In the genomic region with DNA sequence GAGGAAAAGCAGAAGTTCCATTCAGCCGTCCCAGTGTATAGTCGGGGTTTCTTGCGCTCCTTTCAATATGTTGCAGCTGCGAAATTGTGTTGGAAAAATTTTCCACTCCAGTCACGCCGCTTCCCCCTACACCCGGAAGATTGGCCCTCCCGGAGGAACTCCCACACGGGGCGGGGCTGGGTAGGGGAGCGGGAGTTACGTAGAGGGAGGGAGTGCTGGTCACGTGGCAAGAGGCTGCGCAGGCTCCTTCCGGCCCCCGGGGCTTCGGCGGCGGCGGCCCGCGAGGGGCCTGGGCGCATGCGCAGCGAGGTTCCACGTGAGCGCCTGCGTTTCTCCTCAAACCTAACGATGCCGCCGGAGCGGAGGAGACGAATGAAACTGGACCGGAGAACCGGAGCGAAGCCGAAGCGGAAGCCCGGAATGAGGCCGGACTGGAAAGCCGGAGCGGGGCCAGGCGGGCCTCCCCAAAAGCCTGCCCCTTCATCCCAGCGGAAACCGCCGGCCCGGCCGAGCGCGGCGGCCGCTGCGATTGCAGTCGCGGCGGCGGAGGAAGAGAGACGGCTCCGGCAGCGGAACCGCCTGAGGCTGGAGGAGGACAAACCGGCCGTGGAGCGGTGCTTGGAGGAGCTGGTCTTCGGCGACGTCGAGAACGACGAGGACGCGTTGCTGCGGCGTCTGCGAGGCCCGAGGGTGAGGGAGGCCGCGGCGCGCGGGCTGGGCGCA, we compare ENCODE assay signal across 8 cellular contexts. TPM values are rescaled to one million over a fixed set of nuclear protein-coding genes. Genes with fewer than 3 reads are reported as not detected.
DNase-seq lines count a peak whose midpoint lies in the region; ATAC-seq and TF ChIP-seq lines count a peak whose summit lies in the region.

A gene (plus strand): TSS at position 310 of the 723 bp plus-strand sequence. CDS start 39 bp downstream, at position 349.

- intact Hi-C loops in activated CD4-positive, alpha-beta T cell treated with anti-CD3 and anti-CD28 coated beads, Interleukin-2, amount 10 ng/mL, durations not matched to agents 24 days and 14 days (cut with micrococcal nuclease), result loop anchor here (1.0 to 2.0 kb wide), 4 partner anchors 94 to 260 kb away; a partner anchor contains a TSS

- peaks cover 56% of the 10 kb centered on the region for H3K36me3 Mint-ChIP-seq in activated CD4-positive, alpha-beta T cell treated with anti-CD3 and anti-CD28 coated beads, Interleukin-2, amount 10 ng/mL, durations not matched to agents 24 days and 14 days (ENCODE audit: low read depth)

- no peaks in the 10 kb centered on the region for H3K27me3 Mint-ChIP-seq in activated CD4-positive, alpha-beta T cell treated with anti-CD3 and anti-CD28 coated beads, Interleukin-2, amount 10 ng/mL, durations not matched to agents 24 days and 14 days

- H3K27ac Mint-ChIP-seq in activated CD4-positive, alpha-beta T cell treated with anti-CD3 and anti-CD28 coated beads, Interleukin-2, amount 10 ng/mL, durations not matched to agents 24 days and 14 days, result peak within 1 kb of the TSS; percentile 97

- H3K4me3 Mint-ChIP-seq in activated CD4-positive, alpha-beta T cell treated with anti-CD3 and anti-CD28 coated beads, Interleukin-2, amount 10 ng/mL, durations not matched to agents 24 days and 14 days, result peak within 1 kb of the TSS; percentile 84

- H3K4me1 Mint-ChIP-seq in activated CD4-positive, alpha-beta T cell treated with anti-CD3 and anti-CD28 coated beads, Interleukin-2, amount 10 ng/mL, durations not matched to agents 24 days and 14 days, result peaks cover 48% of the 10 kb centered on the region

- no peaks in the 10 kb centered on the region for H3K9me3 Mint-ChIP-seq in activated CD4-positive, alpha-beta T cell treated with anti-CD3 and anti-CD28 coated beads, Interleukin-2, amount 10 ng/mL, durations not matched to agents 24 days and 14 days

- peak within 1 kb of the TSS; percentile 86 for H3K4me3 ChIP-seq in coronary artery

- DNase-seq in C1 segment of cervical spinal cord (lab: John Stamatoyannopoulos, UW), result peak; percentile 94 to 100 (median 98)
- DNase-seq in NCI-H526 treated with DMSO at 0.1 percent for 48 hours (lab: John Stamatoyannopoulos, UW), result peak; percentile 96
- peak; percentile 98 for DNase-seq in activated CD4-positive, alpha-beta T cell treated with anti-CD3 and anti-CD28 coated beads, Interleukin-2, amount 10 ng/mL, durations not matched to agents 24 days and 14 days
- DNase-seq in coronary artery (ENCODE audit: low spot score), result peak; percentile 97
- peak; percentile 99 for DNase-seq in left kidney (ENCODE audit: low read depth, low spot score)
- DNase-seq in stimulated activated CD4-positive, alpha-beta T cell treated with anti-CD3 and anti-CD28 coated beads, Interleukin-1b, Interleukin-23, amount 100 ng/mL, for 48 hours, result peak; percentile 97

- ATAC-seq in GM19351 (IDR thresholded peaks at IDR 0.05; ENCODE audit: unreplicated experiment) (peak; percentile 66), HG03520 (IDR thresholded peaks at IDR 0.05; ENCODE audit: unreplicated experiment) (peak; percentile 65)

- H3K27ac ChIP-seq in coronary artery, result peak within 1 kb of the TSS; percentile 93 to 97

- no peak for TF ChIP-seq CTCF in coronary artery (IDR thresholded peaks at IDR 0.05)

RNA-seq across cellular contexts. Expression of the gene that starts here (rescaled TPM):
- total RNA-seq in activated CD4-positive, alpha-beta T cell treated with anti-CD3 and anti-CD28 coated beads, Interleukin-2, amount 10 ng/mL, durations not matched to agents 24 days and 14 days, result 79.9 and 84.5 TPM in 2 replicates

Comparison
In these comparisons a context has a peak if more than half of its experiments do, and no peak if none do; other contexts are left out.
1. Peak in every context shown above with its lines: DNase-seq, ATAC-seq, H3K4me3 ChIP-seq and H3K27ac ChIP-seq.